ENCODE assay signal across 13 cellular contexts in genomic region chr14:58560208-58560607, GRCh38.
DNase-seq lines count a peak whose midpoint lies in the region; ATAC-seq lines count a peak whose summit lies in the region.
"Had no signal": no experiment of that assay in that cellular context is flagged by ENCODE, and none has a peak within 500 bp of the region (broad histone marks: within the 10 kb centered on the region; RNA-seq: fewer than 3 reads in every experiment).

No MANE protein-coding gene starts in this region.

- no peak overlapping the region for H3K4me3 Mint-ChIP-seq in activated CD4-positive, alpha-beta memory T cell treated with anti-CD3 and anti-CD28 coated beads for 36 hours
- no peak overlapping the region for H3K4me3 Mint-ChIP-seq in activated CD4-positive, alpha-beta memory T cell treated with anti-CD3 and anti-CD28 coated beads, Interleukin-2, amount 10 ng/mL, durations not matched to agents 7 days and 5 days
- H3K4me3 Mint-ChIP-seq in stimulated activated naive CD8-positive, alpha-beta T cell treated with anti-CD3 and anti-CD28 coated beads, Interleukin-15, amount 100 ng/mL, for 72 hours: no peak overlapping the region

- no peak overlapping the region for H3K4me3 ChIP-seq in skeletal muscle cell (ENCODE audit: low read depth, low read length)
- H3K4me3 ChIP-seq: spleen had no signal

- DNase-seq in activated CD4-positive, alpha-beta memory T cell treated with anti-CD3 and anti-CD28 coated beads for 36 hours: no peak
- DNase-seq in activated CD4-positive, alpha-beta memory T cell treated with anti-CD3 and anti-CD28 coated beads, Interleukin-2, amount 10 ng/mL, durations not matched to agents 7 days and 5 days: no peak
- DNase-seq in RPMI7951 (ENCODE audit: low read depth) (peak; percentile 36), fibroblast of peridontal ligament (ENCODE audit: extremely low read depth) (peak; percentile 29), skeletal muscle cell (ENCODE audit: low read depth) (peak; percentile 42), dedifferentiated amniotic fluid mesenchymal stem cell (ENCODE audit: extremely low spot score) (no peak)
- no peak for DNase-seq in stimulated activated naive CD8-positive, alpha-beta T cell treated with anti-CD3 and anti-CD28 coated beads, Interleukin-15, amount 100 ng/mL, for 72 hours
- DNase-seq: activated CD4-positive, CD25-positive, alpha-beta regulatory T cell; activated T-cell treated with anti-CD3 and anti-CD28 coated beads for 4 hours; NCI-H2107; spleen; SW 1271 had no signal

- no peaks in the 10 kb centered on the region for H3K27me3 Mint-ChIP-seq in activated CD4-positive, alpha-beta memory T cell treated with anti-CD3 and anti-CD28 coated beads for 36 hours
- H3K27me3 Mint-ChIP-seq in activated CD4-positive, alpha-beta memory T cell treated with anti-CD3 and anti-CD28 coated beads, Interleukin-2, amount 10 ng/mL, durations not matched to agents 7 days and 5 days: no peaks in the 10 kb centered on the region
- H3K27me3 Mint-ChIP-seq in stimulated activated naive CD8-positive, alpha-beta T cell treated with anti-CD3 and anti-CD28 coated beads, Interleukin-15, amount 100 ng/mL, for 72 hours: no peaks in the 10 kb centered on the region

- H3K9me3 Mint-ChIP-seq in activated CD4-positive, alpha-beta memory T cell treated with anti-CD3 and anti-CD28 coated beads for 36 hours: no peaks in the 10 kb centered on the region
- no peaks in the 10 kb centered on the region for H3K9me3 Mint-ChIP-seq in activated CD4-positive, alpha-beta memory T cell treated with anti-CD3 and anti-CD28 coated beads, Interleukin-2, amount 10 ng/mL, durations not matched to agents 7 days and 5 days
- H3K9me3 Mint-ChIP-seq in stimulated activated naive CD8-positive, alpha-beta T cell treated with anti-CD3 and anti-CD28 coated beads, Interleukin-15, amount 100 ng/mL, for 72 hours: no peaks in the 10 kb centered on the region

- peak overlapping the region; percentile 29 for H3K27ac Mint-ChIP-seq in activated CD4-positive, alpha-beta memory T cell treated with anti-CD3 and anti-CD28 coated beads for 36 hours
- no peak overlapping the region for H3K27ac Mint-ChIP-seq in activated CD4-positive, alpha-beta memory T cell treated with anti-CD3 and anti-CD28 coated beads, Interleukin-2, amount 10 ng/mL, durations not matched to agents 7 days and 5 days
- peak overlapping the region in 1 of 2 donors; percentile 62 for H3K27ac Mint-ChIP-seq in stimulated activated naive CD8-positive, alpha-beta T cell treated with anti-CD3 and anti-CD28 coated beads, Interleukin-15, amount 100 ng/mL, for 72 hours

- no peaks in the 10 kb centered on the region for H3K36me3 Mint-ChIP-seq in activated CD4-positive, alpha-beta memory T cell treated with anti-CD3 and anti-CD28 coated beads for 36 hours
- H3K36me3 Mint-ChIP-seq in activated CD4-positive, alpha-beta memory T cell treated with anti-CD3 and anti-CD28 coated beads, Interleukin-2, amount 10 ng/mL, durations not matched to agents 7 days and 5 days (ENCODE audit: low read depth): no peaks in the 10 kb centered on the region

- CTCF ChIA-PET in activated CD4-positive, alpha-beta memory T cell treated with anti-CD3 and anti-CD28 coated beads for 36 hours (lab: Charles Lee): no interaction called here
- CTCF ChIA-PET in activated CD4-positive, alpha-beta memory T cell treated with anti-CD3 and anti-CD28 coated beads, Interleukin-2, amount 10 ng/mL, durations not matched to agents 7 days and 5 days (lab: Charles Lee): no interaction called here

- H3K4me1 Mint-ChIP-seq in activated CD4-positive, alpha-beta memory T cell treated with anti-CD3 and anti-CD28 coated beads for 36 hours (ENCODE audit: low read depth): peaks cover 8% of the 10 kb centered on the region
- H3K4me1 Mint-ChIP-seq in activated CD4-positive, alpha-beta memory T cell treated with anti-CD3 and anti-CD28 coated beads, Interleukin-2, amount 10 ng/mL, durations not matched to agents 7 days and 5 days: no peaks in the 10 kb centered on the region
- H3K4me1 Mint-ChIP-seq in stimulated activated naive CD8-positive, alpha-beta T cell treated with anti-CD3 and anti-CD28 coated beads, Interleukin-15, amount 100 ng/mL, for 72 hours: no peaks in the 10 kb centered on the region

- ATAC-seq in stimulated activated naive CD8-positive, alpha-beta T cell treated with anti-CD3 and anti-CD28 coated beads, Interleukin-15, amount 100 ng/mL, for 72 hours: no peak
- ATAC-seq in HG02610 (IDR thresholded peaks at IDR 0.05; ENCODE audit: unreplicated experiment): no peak

- intact Hi-C loops in activated CD4-positive, alpha-beta memory T cell treated with anti-CD3 and anti-CD28 coated beads for 36 hours (cut with micrococcal nuclease): no loop called here

- POLR2A ChIA-PET in activated CD4-positive, alpha-beta memory T cell treated with anti-CD3 and anti-CD28 coated beads for 36 hours (lab: Charles Lee): no interaction called here
- POLR2A ChIA-PET in activated CD4-positive, alpha-beta memory T cell treated with anti-CD3 and anti-CD28 coated beads, Interleukin-2, amount 10 ng/mL, durations not matched to agents 7 days and 5 days (lab: Charles Lee): no interaction called here

Comparison
In these comparisons a context has a peak if more than half of its experiments do, and no peak if none do; other contexts are left out.
1. DNase-seq: peak in RPMI7951 (single experiment), fibroblast of peridontal ligament (single experiment) and skeletal muscle cell (single experiment); none in activated CD4-positive, alpha-beta memory T cell treated with anti-CD3 and anti-CD28 coated beads for 36 hours (single experiment), activated CD4-positive, alpha-beta memory T cell treated with anti-CD3 and anti-CD28 coated beads, Interleukin-2, amount 10 ng/mL, durations not matched to agents 7 days and 5 days (single experiment), stimulated activated naive CD8-positive, alpha-beta T cell treated with anti-CD3 and anti-CD28 coated beads, Interleukin-15, amount 100 ng/mL, for 72 hours (0 of 2) and dedifferentiated amniotic fluid mesenchymal stem cell (single experiment).